In the genomic region with DNA sequence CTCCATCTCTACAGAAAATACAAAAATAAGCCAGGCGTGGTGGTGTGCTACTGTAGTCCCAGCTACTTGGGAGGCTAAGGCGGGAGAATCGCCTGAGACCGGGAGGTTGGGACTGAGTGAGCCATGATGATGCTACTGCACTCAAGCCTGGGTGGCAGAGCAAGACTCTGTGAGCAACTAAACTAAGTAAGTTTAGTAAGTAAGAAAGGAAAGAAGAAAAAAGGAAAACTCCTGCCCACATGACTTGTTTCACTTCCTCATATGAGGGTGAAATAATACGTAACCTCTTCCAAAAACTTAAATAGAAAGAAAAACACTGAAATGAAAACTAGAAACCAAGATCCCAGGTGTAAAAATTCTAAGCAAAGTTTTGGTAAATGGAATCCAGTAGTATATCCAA, we compare ENCODE assay signal across 10 cellular contexts.
DNase-seq lines count a peak whose midpoint lies in the region; ATAC-seq and TF ChIP-seq lines count a peak whose summit lies in the region.
"Had no signal": no experiment of that assay in that cellular context is flagged by ENCODE, and none has a peak within 500 bp of the region (broad histone marks: within the 10 kb centered on the region; RNA-seq: fewer than 3 reads in every experiment).

No MANE protein-coding gene starts in this region.

- H3K4me1 ChIP-seq in heart right ventricle: peaks cover 0 to 28% (median 12%) of the 10 kb centered on the region in 9 donors

- POLR2A ChIA-PET in activated B cell treated with CpG ODN at 0.5 μM for 24 hours (lab: Charles Lee): no interaction called here

- no peaks in the 10 kb centered on the region for H3K27me3 ChIP-seq in heart right ventricle

- H3K27me3 Mint-ChIP-seq in activated B cell treated with CpG ODN at 0.5 μM for 24 hours (no peaks in the 10 kb centered on the region), mesothelial cell of epicardium (ENCODE audit: low read depth) (no peaks in the 10 kb centered on the region)

- peak; percentile 77 for ATAC-seq in GM19397 (IDR thresholded peaks at IDR 0.05; ENCODE audit: unreplicated experiment)
- ATAC-seq in HG03066 (IDR thresholded peaks at IDR 0.05; ENCODE audit: low read depth, unreplicated experiment): peak; percentile 95
- ATAC-seq in activated B cell treated with CpG ODN at 0.5 μM for 24 hours (ENCODE audit: low read depth): peak; percentile 88
- no peak for ATAC-seq in heart right ventricle

- peak overlapping the region; percentile 73 for H3K27ac Mint-ChIP-seq in activated B cell treated with CpG ODN at 0.5 μM for 24 hours
- no peak overlapping the region for H3K27ac Mint-ChIP-seq in mesothelial cell of epicardium

- peaks cover 0 to 80% (median 5%) of the 10 kb centered on the region in 9 donors for H3K36me3 ChIP-seq in heart right ventricle

- H3K9me3 ChIP-seq in heart right ventricle: peaks cover 0 to 19% (median 8%) of the 10 kb centered on the region in 11 donors

- H3K9me3 Mint-ChIP-seq in activated B cell treated with CpG ODN at 0.5 μM for 24 hours: peaks cover 2% of the 10 kb centered on the region
- peaks cover 46% of the 10 kb centered on the region for H3K9me3 Mint-ChIP-seq in mesothelial cell of epicardium

- peak overlapping the region; percentile 62 for H3K4me3 Mint-ChIP-seq in activated B cell treated with CpG ODN at 0.5 μM for 24 hours
- H3K4me3 Mint-ChIP-seq in mesothelial cell of epicardium: no peak overlapping the region

- WGBS in heart right ventricle, 2 donors: 96 to 97% methylated on average over 5 of the region's 5 CpGs

- no peak overlapping the region for H3K4me3 ChIP-seq in heart right ventricle
- H3K4me3 ChIP-seq: smooth muscle cell had no signal

- in situ Hi-C loops in ACHN (cut with HindIII; ENCODE audit: low pct_ligation_motif_present, low pct_unique_long_range_greater_than_20kb, low sequenced_read_pairs): no loop called here

- intact Hi-C loops in activated B cell treated with CpG ODN at 0.5 μM for 24 hours (cut with micrococcal nuclease) (loop anchor here (1.0 to 5.0 kb wide), 3 partner anchors 79 to 195 kb away; a partner anchor contains a TSS), heart right ventricle (cut with DNase I) (loop anchor here in 1 of 10 donors (10.0 kb wide), 1 partner anchor 133 kb away; a partner anchor contains a TSS)

- H3K4me1 Mint-ChIP-seq in activated B cell treated with CpG ODN at 0.5 μM for 24 hours (peaks cover 70% of the 10 kb centered on the region), mesothelial cell of epicardium (peaks cover 22% of the 10 kb centered on the region)

- H3K27ac ChIP-seq in heart right ventricle: no peak overlapping the region

- DNase-seq in GM10266 (ENCODE audit: extremely low spot score) (peak; percentile 40), activated B cell treated with CpG ODN at 0.5 μM for 24 hours (peak; percentile 18), mesothelial cell of epicardium (ENCODE audit: low spot score in 2 of 2, unreplicated experiment in 2 of 2) (no peak), heart right ventricle (no peak), ACHN (no peak)
- DNase-seq in stimulated activated CD4-positive, alpha-beta T cell treated with anti-CD3 and anti-CD28 coated beads, Interleukin-12 subunit alpha, Interleukin-12 subunit beta, amount 100 ng/mL, for 4 hours: no peak
- DNase-seq: caudate nucleus had no signal

- H3K36me3 Mint-ChIP-seq in activated B cell treated with CpG ODN at 0.5 μM for 24 hours (ENCODE audit: low read depth): peaks cover 77% of the 10 kb centered on the region
- H3K36me3 Mint-ChIP-seq in mesothelial cell of epicardium: peaks cover 70% of the 10 kb centered on the region

- no peak for TF ChIP-seq CTCF in GM10266 (IDR thresholded peaks at IDR 0.05; ENCODE audit: control insufficient read depth, insufficient read depth, low read depth, missing control alignments)
- no peak for TF ChIP-seq CTCF in activated B cell treated with CpG ODN at 0.5 μM for 24 hours (IDR thresholded peaks at IDR 0.05)
- TF ChIP-seq CTCF in mesothelial cell of epicardium (IDR thresholded peaks at IDR 0.05; ENCODE audit: unreplicated experiment): no peak
- TF ChIP-seq CTCF in heart right ventricle (IDR thresholded peaks at IDR 0.05): no peak

- CTCF ChIA-PET in activated B cell treated with CpG ODN at 0.5 μM for 24 hours (lab: Charles Lee): interaction anchor here (0.7 kb wide), 1 partner anchor 78 kb away, joined by 3 read pairs; no protein-coding TSS in a partner anchor

Comparison
In these comparisons a context has a peak if more than half of its experiments do, and no peak if none do; other contexts are left out.
1. DNase-seq: peak in GM10266 (single experiment) and activated B cell treated with CpG ODN at 0.5 μM for 24 hours (single experiment); none in stimulated activated CD4-positive, alpha-beta T cell treated with anti-CD3 and anti-CD28 coated beads, Interleukin-12 subunit alpha, Interleukin-12 subunit beta, amount 100 ng/mL, for 4 hours (single experiment), mesothelial cell of epicardium (0 of 2), heart right ventricle (0 of 2) and ACHN (single experiment).
2. ATAC-seq: peak in GM19397 (single experiment), HG03066 (single experiment) and activated B cell treated with CpG ODN at 0.5 μM for 24 hours (single experiment); none in heart right ventricle (0 of 8).